In the genomic region with DNA sequence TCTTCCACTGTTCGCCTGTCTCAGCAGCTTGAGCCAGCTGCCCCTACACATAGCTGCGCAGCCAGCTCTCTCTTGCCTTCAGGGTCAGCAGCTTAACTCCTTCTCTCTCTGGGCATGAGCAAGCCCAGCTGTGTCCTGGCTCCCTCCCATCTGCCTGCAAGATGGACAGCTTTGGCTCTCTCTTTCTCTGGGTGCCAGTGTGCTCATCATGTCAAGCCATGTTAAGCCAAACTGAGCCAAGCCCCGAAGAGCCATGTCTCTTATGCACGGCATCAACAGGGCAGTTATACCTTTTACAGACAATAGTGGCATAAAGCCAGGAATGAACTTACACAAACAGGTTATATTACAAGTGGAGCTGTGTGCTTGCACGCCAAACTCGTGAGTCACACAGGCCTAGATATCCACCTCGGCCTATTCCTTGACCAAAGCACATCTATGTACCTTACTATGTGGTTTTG, we compare ENCODE assay signal across 7 cellular contexts. TPM values are rescaled to one million over a fixed set of nuclear protein-coding genes. Genes with fewer than 3 reads are reported as not detected.
DNase-seq lines count a peak whose midpoint lies in the region; ATAC-seq, FAIRE-seq and TF ChIP-seq lines count a peak whose summit lies in the region.
"Not testable (repeated sequence)": the region's sequence is repeated elsewhere in the genome, so short reads cannot be mapped to it uniquely, and the experiment has no call there.

No MANE protein-coding gene starts in this region.

- not testable (repeated sequence) for H3K4me3 ChIP-seq in breast epithelium; fibroblast of pulmonary artery (replicated peaks; ENCODE audit: low read depth, low read length); trophoblast cell (ENCODE audit: low read depth, low read length)

- not testable (repeated sequence) for H3K79me1 ChIP-seq in trophoblast cell (ENCODE audit: low read length)

- not testable (repeated sequence) for H3K4me2 ChIP-seq in trophoblast cell (ENCODE audit: low read length)

- TF ChIP-seq CTCF in breast epithelium (IDR thresholded peaks at IDR 0.05); fibroblast of pulmonary artery (IDR thresholded peaks at IDR 0.05; ENCODE audit: low read length, missing control alignments): not testable (repeated sequence)

- not testable (repeated sequence) for H3K36me3 ChIP-seq in breast epithelium; trophoblast cell (ENCODE audit: control insufficient read depth in 1 of 2, insufficient read depth in 2 of 2, low read length in 2 of 2)

- ATAC-seq in SK-N-SH treated with all-trans-retinoic acid at 6 μM for 48 hours = peak; percentile 91
- ATAC-seq in left colon = peak; percentile 73

- not testable (repeated sequence) for H3K9me3 ChIP-seq in breast epithelium; trophoblast cell (ENCODE audit: insufficient read depth, low read depth, low read length)

- FAIRE-seq in H54 (lab: Jason Lieb, UNC) = peak; percentile 45

- no CpG with 5 or more reads among the region's 7 CpGs for WGBS in trophoblast cell (ENCODE audit: extremely low coverage, insufficient coverage, insufficient read length)

- H4K91ac ChIP-seq in trophoblast cell (ENCODE audit: low read depth, low read length) = not testable (repeated sequence)

- H3K27me3 ChIP-seq in breast epithelium; trophoblast cell (ENCODE audit: insufficient read depth, low read length): not testable (repeated sequence)

- H3K4me1 ChIP-seq in breast epithelium; trophoblast cell (ENCODE audit: control insufficient read depth in 1 of 2, insufficient read depth in 2 of 2, low read length in 2 of 2): not testable (repeated sequence)

- not testable (repeated sequence) for H3K18ac ChIP-seq in trophoblast cell (ENCODE audit: low read length)

- not testable (repeated sequence) for DNase-seq in H54 (ENCODE audit: insufficient read length, low spot score)
- DNase-seq in NCI-H510A (lab: John Stamatoyannopoulos, UW) (peak; percentile 17), breast epithelium (ENCODE audit: low spot score in 2 of 2) (peak in 1 of 2 donors; percentile 74), fibroblast of pulmonary artery (ENCODE audit: low read depth) (peak; percentile 71), left colon (peak; percentile 28 to 63), trophoblast cell (peak; percentile 69 to 78)

- H3K14ac ChIP-seq in trophoblast cell (ENCODE audit: low read length) = not testable (repeated sequence)

- H3K79me2 ChIP-seq in trophoblast cell (ENCODE audit: control insufficient read depth, insufficient read depth, low read length, poor library complexity) = not testable (repeated sequence)

- not testable (repeated sequence) for H2BK120ac ChIP-seq in trophoblast cell (ENCODE audit: insufficient read depth, low read length, poor library complexity)

- intact Hi-C loops in breast epithelium (cut with DNase I; ENCODE audit: low total_unique reads); left colon (cut with DNase I, micrococcal nuclease): not testable (repeated sequence)

- H2BK12ac ChIP-seq in trophoblast cell (ENCODE audit: low read length) = not testable (repeated sequence)

- H4K12ac ChIP-seq in trophoblast cell (ENCODE audit: low read depth, low read length) = not testable (repeated sequence)

- H2AFZ ChIP-seq in trophoblast cell (ENCODE audit: insufficient read depth, low read length, poor library complexity) = not testable (repeated sequence)

- not testable (repeated sequence) for H3K9ac ChIP-seq in trophoblast cell (ENCODE audit: low read length)

- TF ChIP-seq POLR2A in H54 (IDR thresholded peaks at IDR 0.05; ENCODE audit: low read depth, low read length); breast epithelium (IDR thresholded peaks at IDR 0.05): not testable (repeated sequence)

- not testable (repeated sequence) for H4K8ac ChIP-seq in trophoblast cell (ENCODE audit: low read depth, low read length)

- not testable (repeated sequence) for H2BK5ac ChIP-seq in trophoblast cell (ENCODE audit: low read depth, low read length, poor library complexity)

- H3K4ac ChIP-seq in trophoblast cell (ENCODE audit: low read depth, low read length) = not testable (repeated sequence)

- H3K23ac ChIP-seq in trophoblast cell (ENCODE audit: low read length) = not testable (repeated sequence)

- peak overlapping the region; percentile 43 to 71 for H3K27ac ChIP-seq in breast epithelium
- H3K27ac ChIP-seq in trophoblast cell (ENCODE audit: low read depth, low read length) = not testable (repeated sequence)

- not testable (repeated sequence) for H2AK5ac ChIP-seq in trophoblast cell (ENCODE audit: low read length)

RNA-seq across cellular contexts. Expression of gene ZSCAN2, which starts 21.5 kb away (rescaled TPM):
- total RNA-seq in breast epithelium = 10 to 100 TPM in 2 of 3 donors, 1 to 10 TPM in 1; 7.8 to 14.8 (median 14.4) TPM
- total RNA-seq in left colon = 1 to 10 TPM; 5.4 to 8.2 TPM
- polyA plus RNA-seq in trophoblast cell (2013) = 10.0 and 10.5 TPM in 2 replicates
